Comparison of ENCODE assay signal across 37 cellular contexts in genomic region chr17:3009411-3009920, GRCh38. TPM values are rescaled to one million over a fixed set of nuclear protein-coding genes. Genes with fewer than 3 reads are reported as not detected.
"Had no signal": no experiment of that assay in that cellular context is flagged by ENCODE, and none has a peak within 500 bp of the region (broad histone marks: within the 10 kb centered on the region; RNA-seq: fewer than 3 reads in every experiment).

No MANE protein-coding gene starts in this region.

- H3K79me2 ChIP-seq: parathyroid adenoma had no signal

- H3K27me3 Mint-ChIP-seq: activated CD8-positive, alpha-beta memory T cell treated with anti-CD3 and anti-CD28 coated beads, Interleukin-2, amount 10 ng/mL, durations not matched to agents 7 days and 5 days; T-cell had no signal

- DNase-seq: activated CD4-positive, alpha-beta T cell treated with anti-CD3 and anti-CD28 coated beads for 1 hour; activated CD8-positive, alpha-beta memory T cell treated with anti-CD3 and anti-CD28 coated beads, Interleukin-2, amount 10 ng/mL, durations not matched to agents 7 days and 5 days; activated CD8-positive, alpha-beta T cell treated with anti-CD3 and anti-CD28 coated beads, Interleukin-2, amount 10 ng/mL, durations not matched to agents 7 days and 5 days; activated naive CD4-positive, alpha-beta T cell; activated T-cell treated with anti-CD3 and anti-CD28 coated beads, Interleukin-2, amount 50 U/mL, for 48 hours; colonic mucosa; effector memory CD4-positive, alpha-beta T cell; head of caudate nucleus; hippocampal formation; nucleus accumbens; right cardiac atrium; stimulated activated CD4-positive, alpha-beta T cell treated with anti-CD3 and anti-CD28 coated beads, Interleukin-2, amount 100 ng/mL, for 48 hours; stimulated activated naive CD4-positive, alpha-beta T cell treated with Interleukin-2 at 50 U/mL for 16 hours; T-cell; T-helper 9 cell; transverse colon had no signal

- H3K36me3 Mint-ChIP-seq: activated CD8-positive, alpha-beta memory T cell treated with anti-CD3 and anti-CD28 coated beads, Interleukin-2, amount 10 ng/mL, durations not matched to agents 7 days and 5 days; activated naive CD4-positive, alpha-beta T cell treated with anti-CD3 and anti-CD28 coated beads, Interleukin-2, amount 50 U/mL, for 72 hours had no signal

- H3K4me3 Mint-ChIP-seq: activated CD8-positive, alpha-beta memory T cell treated with anti-CD3 and anti-CD28 coated beads, Interleukin-2, amount 10 ng/mL, durations not matched to agents 7 days and 5 days; activated CD8-positive, alpha-beta T cell treated with anti-CD3 and anti-CD28 coated beads, Interleukin-2, amount 10 ng/mL, durations not matched to agents 7 days and 5 days; T-cell had no signal

- H3K4me1 Mint-ChIP-seq: activated CD8-positive, alpha-beta memory T cell treated with anti-CD3 and anti-CD28 coated beads, Interleukin-2, amount 10 ng/mL, durations not matched to agents 7 days and 5 days had no signal

- H3K9ac ChIP-seq: parathyroid adenoma had no signal

- H2AFZ ChIP-seq: parathyroid adenoma had no signal

- H3K27ac ChIP-seq: colonic mucosa, dorsolateral prefrontal cortex, gastroesophageal sphincter, parathyroid adenoma, SJSA1, transverse colon had no signal

- H3K4me3 ChIP-seq: colonic mucosa, dorsolateral prefrontal cortex, gastroesophageal sphincter, lung, mucosa of descending colon, SJSA1, transverse colon had no signal

- H3K27me3 ChIP-seq: colonic mucosa, dorsolateral prefrontal cortex, gastroesophageal sphincter, SJSA1, transverse colon had no signal

- H3K9me3 Mint-ChIP-seq: activated naive CD4-positive, alpha-beta T cell treated with anti-CD3 and anti-CD28 coated beads, Interleukin-2, amount 50 U/mL, for 72 hours; activated T-helper 2 cell treated with anti-CD3 and anti-CD28 coated beads, Interferon-gamma antibody, Interleukin-2, Interleukin-4, amounts not matched to agents 10 μg/mL and 5 μg/mL and 100 μg/mL, durations not matched to agents 14 hours and 24 hours and 36 hours; T-cell had no signal

- H3K27ac Mint-ChIP-seq: activated CD8-positive, alpha-beta memory T cell treated with anti-CD3 and anti-CD28 coated beads, Interleukin-2, amount 10 ng/mL, durations not matched to agents 7 days and 5 days; activated CD8-positive, alpha-beta T cell treated with anti-CD3 and anti-CD28 coated beads, Interleukin-2, amount 10 ng/mL, durations not matched to agents 7 days and 5 days; activated naive CD4-positive, alpha-beta T cell treated with anti-CD3 and anti-CD28 coated beads, Interleukin-2, amount 50 U/mL, for 72 hours; activated T-helper 2 cell treated with anti-CD3 and anti-CD28 coated beads, Interferon-gamma antibody, Interleukin-2, Interleukin-4, amounts not matched to agents 10 μg/mL and 5 μg/mL and 100 μg/mL, durations not matched to agents 14 hours and 24 hours and 36 hours had no signal

- H3K36me3 ChIP-seq: colonic mucosa, SJSA1, transverse colon had no signal

- H3K9me3 ChIP-seq: colonic mucosa, gastroesophageal sphincter, mucosa of descending colon, SJSA1, transverse colon had no signal

- FAIRE-seq: bronchial epithelial cell, endothelial cell of umbilical vein, TTC549, urothelium cell line had no signal

- ATAC-seq: activated CD8-positive, alpha-beta memory T cell treated with anti-CD3 and anti-CD28 coated beads, Interleukin-2, amount 10 ng/mL, durations not matched to agents 7 days and 5 days; activated CD8-positive, alpha-beta T cell treated with anti-CD3 and anti-CD28 coated beads, Interleukin-2, amount 10 ng/mL, durations not matched to agents 7 days and 5 days; activated naive CD4-positive, alpha-beta T cell treated with anti-CD3 and anti-CD28 coated beads, Interleukin-2, amount 50 U/mL, for 72 hours; gastroesophageal sphincter; left lobe of liver; mucosa of descending colon; right cardiac atrium; T-cell had no signal

RNA-seq across cellular contexts. Expression of gene OR1D5, which starts 53.9 kb away (rescaled TPM):
- total RNA-seq: activated CD8-positive, alpha-beta memory T cell treated with anti-CD3 and anti-CD28 coated beads, Interleukin-2, amount 10 ng/mL, durations not matched to agents 7 days and 5 days; activated CD8-positive, alpha-beta T cell treated with anti-CD3 and anti-CD28 coated beads, Interleukin-2, amount 10 ng/mL, durations not matched to agents 7 days and 5 days; activated naive CD4-positive, alpha-beta T cell treated with anti-CD3 and anti-CD28 coated beads, Interleukin-2, amount 50 U/mL, for 72 hours; activated T-helper 2 cell treated with anti-CD3 and anti-CD28 coated beads, Interferon-gamma antibody, Interleukin-2, Interleukin-4, amounts not matched to agents 10 μg/mL and 5 μg/mL and 100 μg/mL, durations not matched to agents 14 hours and 24 hours and 36 hours; bronchial epithelial cell; colonic mucosa; dorsolateral prefrontal cortex; endothelial cell of umbilical vein; fibroblast of lung; fibroblast of villous mesenchyme; gastroesophageal sphincter; kidney epithelial cell; left lobe of liver; lung; mesenteric fat pad; mucosa of descending colon; myocyte; right cardiac atrium; SJSA1; T-cell; temporal lobe; transverse colon had no signal
- polyA plus RNA-seq: endothelial cell of umbilical vein, esophagus, fibroblast of lung, lung, neural cell, right cardiac atrium had no signal
